1 cellular context compared by ENCODE assay signal in genomic region chr21:46064870-46065214, GRCh38.
TF ChIP-seq lines count a peak whose summit lies in the region.

No MANE protein-coding gene starts in this region.

TF ChIP-seq in WTC11, 78 proteins besides CTCF, POLR2A, EP300 and RAD21 (continued from another document):
- TF ChIP-seq, protein P1, sequence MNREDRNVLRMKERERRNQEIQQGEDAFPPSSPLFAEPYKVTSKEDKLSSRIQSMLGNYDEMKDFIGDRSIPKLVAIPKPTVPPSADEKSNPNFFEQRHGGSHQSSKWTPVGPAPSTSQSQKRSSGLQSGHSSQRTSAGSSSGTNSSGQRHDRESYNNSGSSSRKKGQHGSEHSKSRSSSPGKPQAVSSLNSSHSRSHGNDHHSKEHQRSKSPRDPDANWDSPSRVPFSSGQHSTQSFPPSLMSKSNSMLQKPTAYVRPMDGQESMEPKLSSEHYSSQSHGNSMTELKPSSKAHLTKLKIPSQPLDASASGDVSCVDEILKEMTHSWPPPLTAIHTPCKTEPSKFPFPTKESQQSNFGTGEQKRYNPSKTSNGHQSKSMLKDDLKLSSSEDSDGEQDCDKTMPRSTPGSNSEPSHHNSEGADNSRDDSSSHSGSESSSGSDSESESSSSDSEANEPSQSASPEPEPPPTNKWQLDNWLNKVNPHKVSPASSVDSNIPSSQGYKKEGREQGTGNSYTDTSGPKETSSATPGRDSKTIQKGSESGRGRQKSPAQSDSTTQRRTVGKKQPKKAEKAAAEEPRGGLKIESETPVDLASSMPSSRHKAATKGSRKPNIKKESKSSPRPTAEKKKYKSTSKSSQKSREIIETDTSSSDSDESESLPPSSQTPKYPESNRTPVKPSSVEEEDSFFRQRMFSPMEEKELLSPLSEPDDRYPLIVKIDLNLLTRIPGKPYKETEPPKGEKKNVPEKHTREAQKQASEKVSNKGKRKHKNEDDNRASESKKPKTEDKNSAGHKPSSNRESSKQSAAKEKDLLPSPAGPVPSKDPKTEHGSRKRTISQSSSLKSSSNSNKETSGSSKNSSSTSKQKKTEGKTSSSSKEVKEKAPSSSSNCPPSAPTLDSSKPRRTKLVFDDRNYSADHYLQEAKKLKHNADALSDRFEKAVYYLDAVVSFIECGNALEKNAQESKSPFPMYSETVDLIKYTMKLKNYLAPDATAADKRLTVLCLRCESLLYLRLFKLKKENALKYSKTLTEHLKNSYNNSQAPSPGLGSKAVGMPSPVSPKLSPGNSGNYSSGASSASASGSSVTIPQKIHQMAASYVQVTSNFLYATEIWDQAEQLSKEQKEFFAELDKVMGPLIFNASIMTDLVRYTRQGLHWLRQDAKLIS (CRISPR knock-in tag; IDR thresholded peaks at IDR 0.05; ENCODE audit: borderline replicate concordance), result no peak
- TF ChIP-seq PRRX2 (CRISPR knock-in tag; IDR thresholded peaks at IDR 0.05) (no peak), ATF6 (CRISPR knock-in tag; IDR thresholded peaks at IDR 0.05) (no peak), ZNF219 (CRISPR knock-in tag; IDR thresholded peaks at IDR 0.05; ENCODE audit: borderline replicate concordance) (no peak), MAX (CRISPR knock-in tag; IDR thresholded peaks at IDR 0.05) (no peak)
- TF ChIP-seq, protein P2, sequence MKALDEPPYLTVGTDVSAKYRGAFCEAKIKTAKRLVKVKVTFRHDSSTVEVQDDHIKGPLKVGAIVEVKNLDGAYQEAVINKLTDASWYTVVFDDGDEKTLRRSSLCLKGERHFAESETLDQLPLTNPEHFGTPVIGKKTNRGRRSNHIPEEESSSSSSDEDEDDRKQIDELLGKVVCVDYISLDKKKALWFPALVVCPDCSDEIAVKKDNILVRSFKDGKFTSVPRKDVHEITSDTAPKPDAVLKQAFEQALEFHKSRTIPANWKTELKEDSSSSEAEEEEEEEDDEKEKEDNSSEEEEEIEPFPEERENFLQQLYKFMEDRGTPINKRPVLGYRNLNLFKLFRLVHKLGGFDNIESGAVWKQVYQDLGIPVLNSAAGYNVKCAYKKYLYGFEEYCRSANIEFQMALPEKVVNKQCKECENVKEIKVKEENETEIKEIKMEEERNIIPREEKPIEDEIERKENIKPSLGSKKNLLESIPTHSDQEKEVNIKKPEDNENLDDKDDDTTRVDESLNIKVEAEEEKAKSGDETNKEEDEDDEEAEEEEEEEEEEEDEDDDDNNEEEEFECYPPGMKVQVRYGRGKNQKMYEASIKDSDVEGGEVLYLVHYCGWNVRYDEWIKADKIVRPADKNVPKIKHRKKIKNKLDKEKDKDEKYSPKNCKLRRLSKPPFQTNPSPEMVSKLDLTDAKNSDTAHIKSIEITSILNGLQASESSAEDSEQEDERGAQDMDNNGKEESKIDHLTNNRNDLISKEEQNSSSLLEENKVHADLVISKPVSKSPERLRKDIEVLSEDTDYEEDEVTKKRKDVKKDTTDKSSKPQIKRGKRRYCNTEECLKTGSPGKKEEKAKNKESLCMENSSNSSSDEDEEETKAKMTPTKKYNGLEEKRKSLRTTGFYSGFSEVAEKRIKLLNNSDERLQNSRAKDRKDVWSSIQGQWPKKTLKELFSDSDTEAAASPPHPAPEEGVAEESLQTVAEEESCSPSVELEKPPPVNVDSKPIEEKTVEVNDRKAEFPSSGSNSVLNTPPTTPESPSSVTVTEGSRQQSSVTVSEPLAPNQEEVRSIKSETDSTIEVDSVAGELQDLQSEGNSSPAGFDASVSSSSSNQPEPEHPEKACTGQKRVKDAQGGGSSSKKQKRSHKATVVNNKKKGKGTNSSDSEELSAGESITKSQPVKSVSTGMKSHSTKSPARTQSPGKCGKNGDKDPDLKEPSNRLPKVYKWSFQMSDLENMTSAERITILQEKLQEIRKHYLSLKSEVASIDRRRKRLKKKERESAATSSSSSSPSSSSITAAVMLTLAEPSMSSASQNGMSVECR (CRISPR knock-in tag; IDR thresholded peaks at IDR 0.05; ENCODE audit: borderline replicate concordance), result no peak
- TF ChIP-seq, protein P3, sequence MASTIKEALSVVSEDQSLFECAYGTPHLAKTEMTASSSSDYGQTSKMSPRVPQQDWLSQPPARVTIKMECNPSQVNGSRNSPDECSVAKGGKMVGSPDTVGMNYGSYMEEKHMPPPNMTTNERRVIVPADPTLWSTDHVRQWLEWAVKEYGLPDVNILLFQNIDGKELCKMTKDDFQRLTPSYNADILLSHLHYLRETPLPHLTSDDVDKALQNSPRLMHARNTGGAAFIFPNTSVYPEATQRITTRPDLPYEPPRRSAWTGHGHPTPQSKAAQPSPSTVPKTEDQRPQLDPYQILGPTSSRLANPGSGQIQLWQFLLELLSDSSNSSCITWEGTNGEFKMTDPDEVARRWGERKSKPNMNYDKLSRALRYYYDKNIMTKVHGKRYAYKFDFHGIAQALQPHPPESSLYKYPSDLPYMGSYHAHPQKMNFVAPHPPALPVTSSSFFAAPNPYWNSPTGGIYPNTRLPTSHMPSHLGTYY (CRISPR knock-in tag; IDR thresholded peaks at IDR 0.05), result no peak
